ENCODE assay signal across 16 cellular contexts in the genomic region with DNA sequence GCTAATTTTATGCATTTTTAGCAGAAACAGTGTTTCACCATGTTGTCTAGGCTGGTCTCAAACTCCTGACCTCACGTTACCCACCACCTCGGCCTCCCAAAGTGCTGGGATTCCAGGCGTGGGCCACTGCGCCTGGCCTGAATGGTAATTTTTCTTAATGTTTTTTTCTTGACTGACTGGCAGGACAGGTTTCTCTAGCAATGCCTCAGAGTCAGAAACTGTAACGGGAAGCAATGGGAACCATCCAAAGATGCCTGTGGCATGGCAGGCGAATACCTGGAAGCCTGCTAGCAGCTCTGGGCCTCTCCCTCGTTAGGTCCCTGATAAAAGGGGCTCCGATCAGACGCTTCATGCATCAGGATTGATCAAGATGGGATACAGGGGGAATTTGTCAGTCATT.
DNase-seq lines count a peak whose midpoint lies in the region; ATAC-seq and TF ChIP-seq lines count a peak whose summit lies in the region.
"Had no signal": no experiment of that assay in that cellular context is flagged by ENCODE, and none has a peak within 500 bp of the region (broad histone marks: within the 10 kb centered on the region; RNA-seq: fewer than 3 reads in every experiment).

No MANE protein-coding gene starts in this region.

- no peaks in the 10 kb centered on the region for H3K9me3 Mint-ChIP-seq in activated naive CD4-positive, alpha-beta T cell treated with anti-CD3 and anti-CD28 coated beads, Interleukin-2, amount 10 ng/mL, durations not matched to agents 7 days and 5 days

- H3K4me1 Mint-ChIP-seq in activated naive CD4-positive, alpha-beta T cell treated with anti-CD3 and anti-CD28 coated beads, Interleukin-2, amount 10 ng/mL, durations not matched to agents 7 days and 5 days, result no peaks in the 10 kb centered on the region

- H3K36me3 ChIP-seq in mesenchymal stem cell (ENCODE audit: control insufficient read depth in 1 of 2, insufficient read depth in 2 of 2, low read depth in 1 of 2, low read length in 2 of 2) (no peaks in the 10 kb centered on the region), right atrium auricular region (no peaks in the 10 kb centered on the region)

- H3K36me3 Mint-ChIP-seq in activated naive CD4-positive, alpha-beta T cell treated with anti-CD3 and anti-CD28 coated beads, Interleukin-2, amount 10 ng/mL, durations not matched to agents 7 days and 5 days, result no peaks in the 10 kb centered on the region

- H3K4me2 ChIP-seq in mesenchymal stem cell (ENCODE audit: low read length, poor library complexity, severe bottlenecking), result no peak overlapping the region
- H3K4me2 ChIP-seq: PC-9 had no signal

- H4K91ac ChIP-seq in mesenchymal stem cell (ENCODE audit: low read length), result no peak overlapping the region

- H2BK5ac ChIP-seq in mesenchymal stem cell (ENCODE audit: low read depth, low read length, poor library complexity, severe bottlenecking), result no peak overlapping the region

- H3K27me3 Mint-ChIP-seq in activated naive CD4-positive, alpha-beta T cell treated with anti-CD3 and anti-CD28 coated beads, Interleukin-2, amount 10 ng/mL, durations not matched to agents 7 days and 5 days, result no peaks in the 10 kb centered on the region

- H3K18ac ChIP-seq in mesenchymal stem cell (ENCODE audit: low read depth in 1 of 2, low read length in 2 of 2), result no peak overlapping the region

- DNase-seq in DMS53 (lab: John Stamatoyannopoulos, UW), result peak; percentile 43
- DNase-seq in DMS53 treated with DMSO at 0.1 percent for 48 hours (lab: John Stamatoyannopoulos, UW; ENCODE audit: unreplicated experiment), result no peak
- no peak for DNase-seq in mesenchymal stem cell
- DNase-seq in right atrium auricular region (ENCODE audit: low spot score), result no peak
- no peak for DNase-seq in activated naive CD4-positive, alpha-beta T cell treated with anti-CD3 and anti-CD28 coated beads, Interleukin-2, amount 10 ng/mL, durations not matched to agents 7 days and 5 days
- no peak for DNase-seq in kidney glomerular epithelial cell (lab: John Stamatoyannopoulos, UW)
- DNase-seq: 8988T, DMS 273 treated with DMSO at 0.1 percent for 48 hours, GF-D8, NCI-H1417 treated with DMSO at 0.1 percent for 48 hours, NCI-H187 treated with DMSO at 0.1 percent for 48 hours, NCI-H226, NCI-H524 had no signal

- H3K27me3 ChIP-seq in mesenchymal stem cell (ENCODE audit: control insufficient read depth in 1 of 2, insufficient read depth in 1 of 2, low read length in 2 of 2) (no peaks in the 10 kb centered on the region), right atrium auricular region (no peaks in the 10 kb centered on the region)

- CTCF ChIA-PET in activated naive CD4-positive, alpha-beta T cell treated with anti-CD3 and anti-CD28 coated beads, Interleukin-2, amount 10 ng/mL, durations not matched to agents 7 days and 5 days (lab: Charles Lee), result no interaction called here

- no peak overlapping the region for H3K23ac ChIP-seq in mesenchymal stem cell (ENCODE audit: low read length in 2 of 2)

- no peak overlapping the region for H3K4ac ChIP-seq in mesenchymal stem cell (ENCODE audit: low read depth in 1 of 2, low read length in 2 of 2)

- no peak for TF ChIP-seq CTCF in VCaP (conservative IDR thresholded peaks at IDR 0.05)
- TF ChIP-seq CTCF in right atrium auricular region (IDR thresholded peaks at IDR 0.05), result no peak

- H2BK12ac ChIP-seq in mesenchymal stem cell (ENCODE audit: low read length in 2 of 2), result no peak overlapping the region

- WGBS in mesenchymal stem cell, result 96% methylated on average over 9 of the region's 9 CpGs

- H2BK15ac ChIP-seq in mesenchymal stem cell (ENCODE audit: low read depth, poor library complexity, severe bottlenecking), result peak overlapping the region; percentile 23

- no peak overlapping the region for H3K27ac Mint-ChIP-seq in activated naive CD4-positive, alpha-beta T cell treated with anti-CD3 and anti-CD28 coated beads, Interleukin-2, amount 10 ng/mL, durations not matched to agents 7 days and 5 days

- H2AK5ac ChIP-seq in mesenchymal stem cell (ENCODE audit: low read length, severe bottlenecking), result no peak overlapping the region

- H4K8ac ChIP-seq in mesenchymal stem cell (ENCODE audit: low read length), result no peak overlapping the region

- H3K14ac ChIP-seq in mesenchymal stem cell (ENCODE audit: low read length in 2 of 2), result no peak overlapping the region

- no peak overlapping the region for H3K4me3 ChIP-seq in mesenchymal stem cell (ENCODE audit: insufficient read depth in 1 of 2, low read depth in 1 of 2, low read length in 2 of 2)
- H3K4me3 ChIP-seq in right atrium auricular region, result no peak overlapping the region
- H3K4me3 ChIP-seq: PC-9 had no signal

- H3K4me1 ChIP-seq in mesenchymal stem cell (ENCODE audit: control insufficient read depth, insufficient read depth, low read depth, low read length) (peaks cover 5% of the 10 kb centered on the region), right atrium auricular region (no peaks in the 10 kb centered on the region)

- H3K79me1 ChIP-seq in mesenchymal stem cell (replicated peaks; ENCODE audit: low read length, poor library complexity, severe bottlenecking), result no peaks in the 10 kb centered on the region

- no peak overlapping the region for H3K4me3 Mint-ChIP-seq in activated naive CD4-positive, alpha-beta T cell treated with anti-CD3 and anti-CD28 coated beads, Interleukin-2, amount 10 ng/mL, durations not matched to agents 7 days and 5 days

- no peaks in the 10 kb centered on the region for H3K9me3 ChIP-seq in mesenchymal stem cell (ENCODE audit: control insufficient read depth, low read length)
- H3K9me3 ChIP-seq in right atrium auricular region, result peaks cover 0 to 5% of the 10 kb centered on the region in 2 donors

- no peak overlapping the region for H3K9ac ChIP-seq in mesenchymal stem cell (ENCODE audit: low read length)

- H2AFZ ChIP-seq in mesenchymal stem cell (ENCODE audit: low read depth, low read length), result no peak overlapping the region
- H2AFZ ChIP-seq: PC-9 had no signal

- no peak for ATAC-seq in GM21737 (IDR thresholded peaks at IDR 0.05; ENCODE audit: unreplicated experiment)

- no peak overlapping the region for H2BK120ac ChIP-seq in mesenchymal stem cell (ENCODE audit: low read depth, low read length)

- H3K27ac ChIP-seq in VCaP, result peak overlapping the region; percentile 92; the same call in 1 of the 2 replicates
- no peak overlapping the region for H3K27ac ChIP-seq in mesenchymal stem cell (ENCODE audit: low read length, poor library complexity, severe bottlenecking)
- no peak overlapping the region for H3K27ac ChIP-seq in right atrium auricular region
- H3K27ac ChIP-seq: PC-9 had no signal
